In genomic region chr6:123677897-123678296, GRCh38 we compare ENCODE assay signal across 2 cellular contexts.
TF ChIP-seq lines count a peak whose summit lies in the region.

No MANE protein-coding gene starts in this region.

TF ChIP-seq in HepG2, 621 proteins besides CTCF, POLR2A, EP300 and RAD21:
- TF ChIP-seq ZNF75D (CRISPR knock-in tag; IDR thresholded peaks at IDR 0.05; ENCODE audit: borderline replicate concordance): no peak
- no peak for TF ChIP-seq GLI4 (CRISPR knock-in tag; IDR thresholded peaks at IDR 0.05; ENCODE audit: borderline replicate concordance)
- TF ChIP-seq MNT (IDR thresholded peaks at IDR 0.05): peak; percentile 54; the same call in 1 of the 2 replicates
- no peak for TF ChIP-seq THYN1 (CRISPR knock-in tag; IDR thresholded peaks at IDR 0.05; ENCODE audit: borderline replicate concordance, low read depth)
- no peak for TF ChIP-seq NCOA1 (CRISPR knock-in tag; IDR thresholded peaks at IDR 0.05)
- 0 out of 4 replicates have a peak, but pooled peaks of 1 of the 2 experiments have one; percentile 3 for TF ChIP-seq MAFK (conservative IDR thresholded peaks at IDR 0.05 in 1 of 2, IDR thresholded peaks at IDR 0.05 in 1 of 2; ENCODE audit: low read length in 2 of 2)
- no peak for TF ChIP-seq ZBTB46 (CRISPR knock-in tag; IDR thresholded peaks at IDR 0.05; ENCODE audit: borderline replicate concordance)

TF ChIP-seq in H1, 55 proteins besides CTCF, POLR2A, EP300 and RAD21:
- TF ChIP-seq GABPA (IDR thresholded peaks at IDR 0.05; ENCODE audit: borderline replicate concordance, insufficient read depth, low read length) (no peak), MAX (IDR thresholded peaks at IDR 0.05) (peak; percentile 54)
